24 cellular contexts compared by ENCODE assay signal in the genomic region with DNA sequence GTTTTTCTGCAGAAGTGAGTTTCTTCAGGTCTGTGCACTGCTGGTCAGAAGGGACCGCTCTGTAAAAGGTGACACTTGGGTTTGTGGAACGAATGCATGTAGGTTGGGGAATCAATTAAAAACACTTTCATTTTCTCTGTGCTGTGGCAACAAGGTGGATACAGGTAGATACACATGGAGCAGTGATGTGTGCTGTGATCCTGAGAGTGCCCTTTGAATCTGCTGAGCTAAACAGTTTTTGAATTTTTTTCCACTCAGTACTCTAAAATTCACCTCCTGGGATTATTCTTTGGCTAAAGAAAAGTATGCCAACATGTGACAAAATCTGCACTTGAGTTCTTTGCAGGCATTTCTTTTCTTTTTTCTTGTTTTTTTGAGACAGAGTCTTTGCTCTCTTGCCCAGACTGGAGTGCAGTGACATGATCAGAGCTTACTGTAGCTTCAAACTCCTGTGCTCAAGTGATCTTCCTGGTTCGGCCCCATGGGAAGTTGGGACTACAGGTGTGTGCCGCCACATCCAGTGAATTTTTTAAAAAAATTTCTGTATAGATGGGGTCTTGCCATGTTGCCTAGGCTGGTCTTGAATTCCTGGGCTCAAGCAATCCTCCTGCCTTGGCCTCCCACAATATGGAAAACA.
"Had no signal": no experiment of that assay in that cellular context is flagged by ENCODE, and none has a peak within 500 bp of the region (broad histone marks: within the 10 kb centered on the region; RNA-seq: fewer than 3 reads in every experiment).

No MANE protein-coding gene starts in this region.

- H3K27me3 ChIP-seq: brain microvascular endothelial cell, cardiac muscle cell had no signal

- H3K4me1 Mint-ChIP-seq: activated B cell treated with CpG ODN at 0.5 μM for 24 hours; activated CD4-positive, alpha-beta T cell treated with anti-CD3 and anti-CD28 coated beads, Interleukin-2, amount 10 ng/mL, durations not matched to agents 7 days and 5 days had no signal

- H3K9me3 Mint-ChIP-seq: activated B cell treated with CpG ODN at 0.5 μM for 24 hours; activated CD4-positive, alpha-beta memory T cell treated with anti-CD3 and anti-CD28 coated beads for 36 hours; activated T-cell treated with anti-CD3 and anti-CD28 coated beads, Interleukin-2, amount 50 U/mL, for 4 hours; T-cell had no signal

- H3K4me3 Mint-ChIP-seq: activated B cell treated with CpG ODN at 0.5 μM for 24 hours; activated CD4-positive, alpha-beta memory T cell treated with anti-CD3 and anti-CD28 coated beads for 36 hours; activated CD4-positive, alpha-beta T cell treated with anti-CD3 and anti-CD28 coated beads, Interleukin-2, amount 10 ng/mL, durations not matched to agents 7 days and 5 days; activated naive CD8-positive, alpha-beta T cell; activated T-cell treated with anti-CD3 and anti-CD28 coated beads, Interleukin-2, amount 50 U/mL, for 4 hours; T-cell had no signal

- H3K27ac Mint-ChIP-seq: activated B cell treated with CpG ODN at 0.5 μM for 24 hours; activated CD4-positive, alpha-beta memory T cell treated with anti-CD3 and anti-CD28 coated beads for 36 hours; activated CD4-positive, alpha-beta T cell treated with anti-CD3 and anti-CD28 coated beads, Interleukin-2, amount 10 ng/mL, durations not matched to agents 7 days and 5 days; activated naive CD8-positive, alpha-beta T cell; T-cell had no signal

- H3K36me3 ChIP-seq: brain microvascular endothelial cell, cardiac muscle cell had no signal

- H3K27me3 Mint-ChIP-seq: activated B cell treated with CpG ODN at 0.5 μM for 24 hours; activated CD4-positive, alpha-beta memory T cell treated with anti-CD3 and anti-CD28 coated beads for 36 hours; activated CD4-positive, alpha-beta T cell treated with anti-CD3 and anti-CD28 coated beads, Interleukin-2, amount 10 ng/mL, durations not matched to agents 7 days and 5 days; activated naive CD8-positive, alpha-beta T cell; T-cell had no signal

- DNase-seq: activated B cell treated with CpG ODN at 0.5 μM for 24 hours; activated CD4-positive, alpha-beta memory T cell treated with anti-CD3 and anti-CD28 coated beads for 36 hours; activated CD4-positive, alpha-beta T cell treated with anti-CD3 and anti-CD28 coated beads for 1 hour; activated CD4-positive, alpha-beta T cell treated with anti-CD3 and anti-CD28 coated beads, Interleukin-2, amount 10 ng/mL, durations not matched to agents 7 days and 5 days; activated CD8-positive, alpha-beta memory T cell treated with anti-CD3 and anti-CD28 coated beads for 24 hours; activated effector memory CD4-positive, alpha-beta T cell treated with anti-CD3 and anti-CD28 coated beads, Interleukin-2, amount 50 U/mL, for 16 hours; activated naive CD4-positive, alpha-beta T cell treated with Interleukin-2 at 50 U/mL for 16 hours; activated T-cell treated with anti-CD3 and anti-CD28 coated beads, Interleukin-2, amount 50 U/mL, for 4 hours; amygdala; brain microvascular endothelial cell; Karpas-422; MM.1S; NCI-H1105; NCI-H1436; NCI-H1694 treated with DMSO at 0.1 percent for 48 hours; NCI-H2081; NCI-H510A treated with DMSO at 0.1 percent for 48 hours; PC-3; SHP77 treated with DMSO at 0.1 percent for 48 hours; T-cell; T-helper 2 cell; T1000 had no signal

- H3K4me3 ChIP-seq: cardiac muscle cell had no signal

- H3K27ac ChIP-seq: brain microvascular endothelial cell, cardiac muscle cell had no signal
